9 cellular contexts compared by ENCODE assay signal in genomic region chr4:123415977-123416376, GRCh38. TPM values are rescaled to one million over a fixed set of nuclear protein-coding genes. Genes with fewer than 3 reads are reported as not detected.
DNase-seq lines count a peak whose midpoint lies in the region; ATAC-seq and TF ChIP-seq lines count a peak whose summit lies in the region.
"Had no signal": no experiment of that assay in that cellular context is flagged by ENCODE, and none has a peak within 500 bp of the region (broad histone marks: within the 10 kb centered on the region; RNA-seq: fewer than 3 reads in every experiment).

No MANE protein-coding gene starts in this region.

- H3K4me1 ChIP-seq in GM23338 (ENCODE audit: insufficient read depth), result peaks cover 42% of the 10 kb centered on the region
- peaks cover 26% of the 10 kb centered on the region for H3K4me1 ChIP-seq in mammary epithelial cell (ENCODE audit: insufficient read depth, low read length)

- TF ChIP-seq CTCF in GM23338 (conservative IDR thresholded peaks at IDR 0.05; ENCODE audit: low read depth in 2 of 2) (no peak), mammary epithelial cell (conservative IDR thresholded peaks at IDR 0.05 in 1 of 2, IDR thresholded peaks at IDR 0.05 in 1 of 2; ENCODE audit: extremely low read depth in 1 of 2, insufficient read depth in 1 of 2, low read depth in 1 of 2, low read length in 2 of 2) (no peak)

- CTCF ChIA-PET in mammary epithelial cell (lab: Charles Lee; ENCODE audit: low non-redundant PET), result no interaction called here

- H3K4me3 Mint-ChIP-seq in GM23338, result no peak overlapping the region

- no peaks in the 10 kb centered on the region for H4K20me1 ChIP-seq in GM23338 (replicated peaks; ENCODE audit: insufficient read depth)
- no peaks in the 10 kb centered on the region for H4K20me1 ChIP-seq in mammary epithelial cell (ENCODE audit: insufficient read depth, low read length)

- no peak overlapping the region for H3K27ac ChIP-seq in GM23338 (ENCODE audit: low read depth)
- H3K27ac ChIP-seq in mammary epithelial cell (ENCODE audit: insufficient read depth, low read depth, low read length), result no peak overlapping the region

- no peaks in the 10 kb centered on the region for H3K9me3 Mint-ChIP-seq in GM23338

- H3F3A ChIP-seq in GM23338 (replicated peaks; ENCODE audit: low read depth), result no peaks in the 10 kb centered on the region

- H3K36me3 Mint-ChIP-seq in GM23338 (ENCODE audit: low read depth), result no peaks in the 10 kb centered on the region

- in situ Hi-C loops in mammary epithelial cell (cut with MboI; ENCODE audit: low sequenced_read_pairs in 2 of 2), result loop anchor here in 1 of 2 donors (10.0 kb wide), 1 partner anchor 129 kb away; no protein-coding TSS in a partner anchor

- no peaks in the 10 kb centered on the region for H3K9me2 ChIP-seq in GM23338 (ENCODE audit: insufficient read depth)

- peak overlapping the region; percentile 60 for H3K27ac Mint-ChIP-seq in GM23338

- H3K27me3 Mint-ChIP-seq in GM23338 (ENCODE audit: insufficient read depth, low read depth, poor library complexity), result peaks cover 8% of the 10 kb centered on the region

- ATAC-seq in GM23338 (no peak), HG03439 (IDR thresholded peaks at IDR 0.05; ENCODE audit: unreplicated experiment) (no peak)

- peaks cover 48% of the 10 kb centered on the region for H3K4me1 Mint-ChIP-seq in GM23338

- no peak overlapping the region for H3K9ac ChIP-seq in mammary epithelial cell (ENCODE audit: insufficient read depth, low read length)

- H3K4me3 ChIP-seq in GM23338, result no peak overlapping the region
- H3K4me3 ChIP-seq in mammary epithelial cell (replicated peaks in 1 of 3; ENCODE audit: insufficient read depth in 1 of 3, low read depth in 2 of 3, low read length in 3 of 3), result no peak overlapping the region
- no peak overlapping the region for H3K4me3 ChIP-seq in MG63

- H3K9me3 ChIP-seq in mammary epithelial cell (replicated peaks; ENCODE audit: insufficient read depth, low read length) (no peaks in the 10 kb centered on the region), MG63 (no peaks in the 10 kb centered on the region)

- no peaks in the 10 kb centered on the region for H3K27me3 ChIP-seq in GM23338 (ENCODE audit: insufficient read depth)
- H3K27me3 ChIP-seq in mammary epithelial cell (ENCODE audit: insufficient read depth, low read length), result no peaks in the 10 kb centered on the region
- no peaks in the 10 kb centered on the region for H3K27me3 ChIP-seq in MG63

- intact Hi-C loops in mammary epithelial cell (cut with micrococcal nuclease), result no loop called here

- BruUV-seq in mammary epithelial cell (replicated peaks; lab: Mats Ljungman, UMichigan), result no TSS peak

- dilution Hi-C loops in mammary epithelial cell (cut with HindIII; ENCODE audit: low sequenced_read_pairs), result no loop called here

- no peak for DNase-seq in GM23338 (ENCODE audit: low spot score)
- DNase-seq in SKM-1 (lab: John Stamatoyannopoulos, UW; ENCODE audit: unreplicated experiment), result peak; percentile 48
- peak; percentile 56 for DNase-seq in mammary epithelial cell
- DNase-seq in stimulated activated CD8-positive, alpha-beta memory T cell treated with anti-CD3 and anti-CD28 coated beads, Interleukin-4, amount 100 ng/mL, for 48 hours, result peak; percentile 62
- no peak for DNase-seq in MG63
- DNase-seq in COLO668 (lab: John Stamatoyannopoulos, UW; ENCODE audit: unreplicated experiment), result no peak
- no peak for DNase-seq in NCI-H69 (lab: John Stamatoyannopoulos, UW)
- DNase-seq: nucleus accumbens had no signal

- WGBS in mammary epithelial cell (ENCODE audit: low coverage, missing lambda C conversion rate), result 76% methylated on average over 6 of the region's 6 CpGs

- H3K79me2 ChIP-seq in GM23338 (replicated peaks; ENCODE audit: insufficient read depth) (no peaks in the 10 kb centered on the region), mammary epithelial cell (ENCODE audit: insufficient read depth, low read length) (no peaks in the 10 kb centered on the region)

- no peaks in the 10 kb centered on the region for H3K36me3 ChIP-seq in GM23338 (ENCODE audit: insufficient read depth)
- no peaks in the 10 kb centered on the region for H3K36me3 ChIP-seq in mammary epithelial cell (ENCODE audit: insufficient read depth, low read length)
- no peaks in the 10 kb centered on the region for H3K36me3 ChIP-seq in MG63

- H2AFZ ChIP-seq in GM23338, result no peak overlapping the region
- H2AFZ ChIP-seq in mammary epithelial cell (ENCODE audit: low read depth, low read length), result no peak overlapping the region

- no peak overlapping the region for H3K4me2 ChIP-seq in GM23338
- no peak overlapping the region for H3K4me2 ChIP-seq in mammary epithelial cell (ENCODE audit: insufficient read depth, low read depth, low read length)

TF ChIP-seq in GM23338, 12 proteins besides CTCF, POLR2A, EP300 and RAD21:
- no peak for TF ChIP-seq POLR2AphosphoS5 (IDR thresholded peaks at IDR 0.05; ENCODE audit: low read depth)
- TF ChIP-seq EZH2phosphoT487 (IDR thresholded peaks at IDR 0.05; ENCODE audit: unreplicated experiment), result no peak
- no peak for TF ChIP-seq ZNF114 (CRISPR knock-in tag; IDR thresholded peaks at IDR 0.05)
- TF ChIP-seq JUNB (IDR thresholded peaks at IDR 0.05; ENCODE audit: unreplicated experiment), result no peak
- TF ChIP-seq ZNF462 (CRISPR knock-in tag; IDR thresholded peaks at IDR 0.05), result no peak
- TF ChIP-seq, protein P1, sequence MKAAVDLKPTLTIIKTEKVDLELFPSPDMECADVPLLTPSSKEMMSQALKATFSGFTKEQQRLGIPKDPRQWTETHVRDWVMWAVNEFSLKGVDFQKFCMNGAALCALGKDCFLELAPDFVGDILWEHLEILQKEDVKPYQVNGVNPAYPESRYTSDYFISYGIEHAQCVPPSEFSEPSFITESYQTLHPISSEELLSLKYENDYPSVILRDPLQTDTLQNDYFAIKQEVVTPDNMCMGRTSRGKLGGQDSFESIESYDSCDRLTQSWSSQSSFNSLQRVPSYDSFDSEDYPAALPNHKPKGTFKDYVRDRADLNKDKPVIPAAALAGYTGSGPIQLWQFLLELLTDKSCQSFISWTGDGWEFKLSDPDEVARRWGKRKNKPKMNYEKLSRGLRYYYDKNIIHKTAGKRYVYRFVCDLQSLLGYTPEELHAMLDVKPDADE (IDR thresholded peaks at IDR 0.05), result no peak

RNA-seq across cellular contexts. Expression of gene SPRY1, which starts 19.4 kb away (rescaled TPM):
- 62.8 and 67.2 TPM in 2 replicates for total RNA-seq in GM23338 (2014; rRNA removed; shearing (Covaris generic))
- polyA plus RNA-seq in GM23338 (2016; fragmentation: Nextera tagmentation; extraction: Ambion mirVana) (103 and 110 TPM in 2 replicates), mammary epithelial cell (2.9 TPM)
- total RNA-seq in mammary epithelial cell, result 1 to 10 TPM; 4.8 to 8.2 TPM
- 5.5 TPM for polyA minus RNA-seq in mammary epithelial cell
- 1.9 and 2.0 TPM in 2 replicates for total RNA-seq in MG63 (2014; rRNA removed; shearing (Covaris generic); ENCODE audit: low replicate concordance)

Comparison
In these comparisons a context has a peak if more than half of its experiments do, and no peak if none do; other contexts are left out.
1. DNase-seq: peak in SKM-1 (single experiment), mammary epithelial cell (single experiment) and stimulated activated CD8-positive, alpha-beta memory T cell treated with anti-CD3 and anti-CD28 coated beads, Interleukin-4, amount 100 ng/mL, for 48 hours (single experiment); none in GM23338 (single experiment), MG63 (single experiment), COLO668 (single experiment) and NCI-H69 (single experiment).